8 cellular contexts compared by ENCODE assay signal in genomic region chr1:247210386-247211117, GRCh38. TPM values are rescaled to one million over a fixed set of nuclear protein-coding genes. Genes with fewer than 3 reads are reported as not detected.
DNase-seq lines count a peak whose midpoint lies in the region; ATAC-seq, FAIRE-seq and TF ChIP-seq lines count a peak whose summit lies in the region.

No MANE protein-coding gene starts in this region.

- peaks cover 3 to 44% of the 10 kb centered on the region in 2 experiments; a peak in 3 of 4 replicates for H3K79me2 ChIP-seq in H1 (ENCODE audit: control insufficient read depth in 1 of 2, insufficient read depth in 2 of 2, low read length in 2 of 2)

- H2BK15ac ChIP-seq in H1 (ENCODE audit: low read length), result no peak overlapping the region
- H2BK15ac ChIP-seq in mesenchymal stem cell (ENCODE audit: low read depth, poor library complexity, severe bottlenecking), result peak overlapping the region; percentile 41

- TF ChIP-seq POLR2A in H1 (IDR thresholded peaks at IDR 0.05; ENCODE audit: control extremely low read depth in 1 of 2, low read depth in 2 of 2, low read length in 2 of 2), result peak in 1 of 2 experiments; percentile 77; a peak in 2 of 3 replicates

- H3K4me1 ChIP-seq in H1 (replicated peaks in 1 of 4; ENCODE audit: control insufficient read depth in 3 of 4, insufficient read depth in 4 of 4, low read length in 3 of 4) (peaks cover 2 to 6% (median 4%) of the 10 kb centered on the region in 4 experiments; a peak in 4 of 7 replicates), mesenchymal stem cell (ENCODE audit: control insufficient read depth, insufficient read depth, low read depth, low read length) (peaks cover 12% of the 10 kb centered on the region)

- CTCF ChIA-PET in H1 (lab: Charles Lee; ENCODE audit: partially characterized antibody), result interaction anchor here (1.0 to 2.0 kb wide), 2 partner anchors 13 to 27 kb away, joined by 3 to 5 read pairs; no protein-coding TSS in a partner anchor

- peak; percentile 92 for ATAC-seq in GM21360 (IDR thresholded peaks at IDR 0.05; ENCODE audit: unreplicated experiment)

- no peak for TF ChIP-seq EP300 in H1 (IDR thresholded peaks at IDR 0.05; ENCODE audit: borderline replicate concordance in 1 of 2, low read depth in 2 of 2, low read length in 2 of 2)

- no peak overlapping the region for H3K4ac ChIP-seq in H1 (replicated peaks; ENCODE audit: insufficient read length, low read depth, low read length)
- peak overlapping the region; percentile 7 to 82 for H3K4ac ChIP-seq in mesenchymal stem cell (ENCODE audit: low read depth in 1 of 2, low read length in 2 of 2)

- POLR2A ChIA-PET in H1 (lab: Charles Lee; ENCODE audit: partially characterized antibody), result interaction anchor here (1.1 to 1.2 kb wide), 2 partner anchors 12 to 106 kb away, joined by 3 to 4 read pairs; partner anchors contain the start of gene ZNF669

- peak overlapping the region; percentile 75; the same call in 1 of the 2 replicates for H4K8ac ChIP-seq in H1 (ENCODE audit: extremely low read depth, insufficient read depth, low read length)
- peak overlapping the region; percentile 79 for H4K8ac ChIP-seq in mesenchymal stem cell (ENCODE audit: low read length)

- no peak overlapping the region for H3K27ac ChIP-seq in H1 (ENCODE audit: low read depth, low read length)
- peak overlapping the region; percentile 64 for H3K27ac ChIP-seq in mesenchymal stem cell (ENCODE audit: low read length, poor library complexity, severe bottlenecking)

- TF ChIP-seq CTCF in H1 (IDR thresholded peaks at IDR 0.05; ENCODE audit: control extremely low read depth in 1 of 3, insufficient read depth in 1 of 3, low read depth in 1 of 3, low read length in 3 of 3), result no peak

- H3K18ac ChIP-seq in H1 (ENCODE audit: extremely low read depth, low read length) (peak overlapping the region; percentile 6; the same call in 1 of the 2 replicates), mesenchymal stem cell (ENCODE audit: low read depth in 1 of 2, low read length in 2 of 2) (peak overlapping the region; percentile 80 to 82)

- no peak overlapping the region for H2BK20ac ChIP-seq in H1 (ENCODE audit: low read length)

- H3K4me2 ChIP-seq in H1 (ENCODE audit: insufficient read depth in 1 of 2, low read depth in 2 of 2, low read length in 2 of 2) (peak overlapping the region; percentile 69 to 83), mesenchymal stem cell (ENCODE audit: low read length, poor library complexity, severe bottlenecking) (peak overlapping the region; percentile 94)

- peak; percentile 92 for DNase-seq in COLO829 (ENCODE audit: low spot score)
- DNase-seq in HT-29 (ENCODE audit: low spot score), result peak; percentile 97
- DNase-seq in NK-92 treated with Interleukin-12 subunit alpha and Interleukin-12 subunit beta, amount 100 ng/mL, for 24 hours (lab: John Stamatoyannopoulos, UW), result peak; percentile 94
- DNase-seq in activated CD8-positive, alpha-beta memory T cell treated with anti-CD3 and anti-CD28 coated beads for 4 hours (ENCODE audit: low read depth in 2 of 2), result peak; percentile 88 to 89
- DNase-seq in H1 (ENCODE audit: low read depth in 1 of 2, low spot score in 2 of 2), result peak; percentile 85 to 98
- DNase-seq in mesenchymal stem cell, result peak; percentile 93
- DNase-seq in stimulated activated CD8-positive, alpha-beta memory T cell treated with anti-CD3 and anti-CD28 coated beads, Interleukin-12 subunit alpha, Interleukin-12 subunit beta, amount 100 ng/mL, for 24 hours (ENCODE audit: extremely low read depth), result peak; percentile 93

- H3K23me2 ChIP-seq in H1 (ENCODE audit: low read depth, low read length), result no peaks in the 10 kb centered on the region

- no peaks in the 10 kb centered on the region for H3K9me3 ChIP-seq in H1 (ENCODE audit: insufficient read depth in 2 of 2, low read depth in 1 of 2, low read length in 1 of 2)
- H3K9me3 ChIP-seq in mesenchymal stem cell (ENCODE audit: control insufficient read depth, low read length), result peaks cover 6% of the 10 kb centered on the region

- H4K5ac ChIP-seq in H1 (ENCODE audit: insufficient read length, low read depth, low read length), result peak overlapping the region; percentile 54

- no peak overlapping the region for H3K56ac ChIP-seq in H1 (replicated peaks; ENCODE audit: insufficient read length, low read depth, low read length)

- H2AK5ac ChIP-seq in H1 (ENCODE audit: low read depth, low read length) (no peak overlapping the region), mesenchymal stem cell (ENCODE audit: low read length, severe bottlenecking) (no peak overlapping the region)

- H2AFZ ChIP-seq in H1 (ENCODE audit: low read length) (peak overlapping the region; percentile 55; the same call in 1 of the 2 replicates), mesenchymal stem cell (ENCODE audit: low read depth, low read length) (peak overlapping the region; percentile 95)

- H2BK120ac ChIP-seq in H1 (replicated peaks; ENCODE audit: low read depth, low read length) (no peak overlapping the region), mesenchymal stem cell (ENCODE audit: low read depth, low read length) (no peak overlapping the region)

- H3K4me3 ChIP-seq in H1 (ENCODE audit: extremely low read depth in 1 of 4, insufficient read depth in 2 of 4, low read depth in 3 of 4, low read length in 4 of 4), result peak overlapping the region; percentile 74 to 97 (median 79)
- H3K4me3 ChIP-seq in mesenchymal stem cell (ENCODE audit: insufficient read depth in 1 of 2, low read depth in 1 of 2, low read length in 2 of 2), result peak overlapping the region; percentile 94

- FAIRE-seq in H1 (lab: Jason Lieb, UNC), result no peak

- H4K91ac ChIP-seq in H1 (replicated peaks; ENCODE audit: insufficient read length, low read length) (peak overlapping the region; percentile 44), mesenchymal stem cell (ENCODE audit: low read length) (peak overlapping the region; percentile 7)

- no peaks in the 10 kb centered on the region for H3K27me3 ChIP-seq in H1 (replicated peaks in 1 of 4; ENCODE audit: control insufficient read depth in 3 of 4, extremely low read depth in 1 of 4, insufficient read depth in 3 of 4, low read length in 3 of 4)
- H3K27me3 ChIP-seq in mesenchymal stem cell (ENCODE audit: control insufficient read depth in 1 of 2, insufficient read depth in 1 of 2, low read length in 2 of 2), result no peaks in the 10 kb centered on the region

- no peaks in the 10 kb centered on the region for H3K36me3 ChIP-seq in H1 (ENCODE audit: control insufficient read depth in 2 of 4, insufficient read depth in 4 of 4, low read length in 3 of 4)
- H3K36me3 ChIP-seq in mesenchymal stem cell (ENCODE audit: control insufficient read depth in 1 of 2, insufficient read depth in 2 of 2, low read depth in 1 of 2, low read length in 2 of 2), result peaks cover 11 to 13% of the 10 kb centered on the region in 2 experiments

- no peak overlapping the region for H3K23ac ChIP-seq in H1 (ENCODE audit: insufficient read length)
- no peak overlapping the region for H3K23ac ChIP-seq in mesenchymal stem cell (ENCODE audit: low read length in 2 of 2)

- H2BK12ac ChIP-seq in H1 (ENCODE audit: low read depth, low read length) (no peak overlapping the region), mesenchymal stem cell (ENCODE audit: low read length in 2 of 2) (no peak overlapping the region)

- H3K14ac ChIP-seq in H1 (ENCODE audit: insufficient read length) (no peak overlapping the region), mesenchymal stem cell (ENCODE audit: low read length in 2 of 2) (no peak overlapping the region)

- TF ChIP-seq RAD21 in H1 (IDR thresholded peaks at IDR 0.05 in 1 of 2, conservative IDR thresholded peaks at IDR 0.05 in 1 of 2; ENCODE audit: low read depth in 2 of 2, low read length in 2 of 2), result no peak

- peak overlapping the region; percentile 58 to 91 (median 74) for H3K9ac ChIP-seq in H1 (replicated peaks in 1 of 4; ENCODE audit: extremely low read depth in 1 of 4, low read depth in 3 of 4, low read length in 3 of 4)
- peak overlapping the region; percentile 95 for H3K9ac ChIP-seq in mesenchymal stem cell (ENCODE audit: low read length)

- H4K20me1 ChIP-seq in H1 (replicated peaks in 1 of 2; ENCODE audit: control insufficient read depth in 1 of 2, insufficient read depth in 2 of 2, low read length in 2 of 2), result peaks cover 0 to 4% of the 10 kb centered on the region in 2 experiments

- WGBS in H1 (ENCODE audit: extremely low coverage in 1 of 2, insufficient coverage in 1 of 2, insufficient read length in 1 of 2, insufficient replicate concordance in 2 of 2, low coverage in 1 of 2, low lambda C conversion rate in 2 of 2, missing lambda C conversion rate in 1 of 2), 2 experiments, result 1% methylated on average over 42 of the region's 49 CpGs; no CpG with 5 or more reads in 1 of the 2 experiments
- under 1% methylated on average over 48 of the region's 49 CpGs for WGBS in mesenchymal stem cell

- H2BK5ac ChIP-seq in H1 (ENCODE audit: low read depth, low read length) (peak overlapping the region; percentile 21; the same call in 1 of the 2 replicates), mesenchymal stem cell (ENCODE audit: low read depth, low read length, poor library complexity, severe bottlenecking) (no peak overlapping the region)

- peaks cover 7% of the 10 kb centered on the region for H3K79me1 ChIP-seq in H1 (ENCODE audit: low read depth, low read length)
- peaks cover 8% of the 10 kb centered on the region for H3K79me1 ChIP-seq in mesenchymal stem cell (replicated peaks; ENCODE audit: low read length, poor library complexity, severe bottlenecking)

RNA-seq across cellular contexts. Expression of gene ZNF124, which starts 38.7 kb away (rescaled TPM):
- 6.4 and 8.0 TPM in 2 replicates for total RNA-seq in HT-29 (2014; rRNA removed; shearing (Covaris generic))
- total RNA-seq in H1 (2021; fragmentation: NEBNext Ultra II Directional; extraction: Animal tissue kit (Norgen Biotek cat#: 25700)), result 35.6 and 39.9 TPM in 2 replicates
- polyA plus RNA-seq in H1 (2011; rRNA removed), result 3.6 and 4.6 TPM in 2 replicates
- polyA plus RNA-seq in H1 (2011; cell fraction: cytosol; rRNA removed), result 7.7 TPM
- 6.3 TPM for polyA plus RNA-seq in H1 (2011; cell fraction: nucleus; rRNA removed)
- 6.2 to 11.4 TPM (median 8.8 TPM) in 4 replicates for polyA plus RNA-seq in H1 (2012, experiment 1 of 2)
- polyA plus RNA-seq in H1 (2012, experiment 2 of 2), result 0.97 TPM
- 14.6 TPM for polyA plus RNA-seq in H1 (2013, experiment 1 of 2)
- 13.8 TPM for polyA plus RNA-seq in H1 (2013, experiment 2 of 2)
- 40.8 and 66.4 TPM in 2 replicates for polyA minus RNA-seq in H1 (2011; rRNA and poly(A)+ RNA removed)
- 16.7 TPM for polyA minus RNA-seq in H1 (2011; cell fraction: cytosol; rRNA and poly(A)+ RNA removed)
- polyA minus RNA-seq in H1 (2011; cell fraction: nucleus; rRNA and poly(A)+ RNA removed), result 119 TPM
- polyA plus RNA-seq in mesenchymal stem cell (2013, experiment 1 of 2), result 3.6 TPM
- 4.1 TPM for polyA plus RNA-seq in mesenchymal stem cell (2013, experiment 2 of 2)

RNA-seq across cellular contexts. Expression of gene VN1R5, which starts 45.3 kb away (rescaled TPM):
- total RNA-seq in HT-29 (2014; rRNA removed; shearing (Covaris generic)), result not detected in 2 replicates
- total RNA-seq in H1 (2021; fragmentation: NEBNext Ultra II Directional; extraction: Animal tissue kit (Norgen Biotek cat#: 25700)), result not detected in 2 replicates
- polyA plus RNA-seq in H1 (2011; rRNA removed), result not detected in 2 replicates
- not detected for polyA plus RNA-seq in H1 (2011; cell fraction: cytosol; rRNA removed)
- not detected for polyA plus RNA-seq in H1 (2011; cell fraction: nucleus; rRNA removed)
- not detected in 4 replicates for polyA plus RNA-seq in H1 (2012, experiment 1 of 2)
- not detected for polyA plus RNA-seq in H1 (2012, experiment 2 of 2)
- not detected for polyA plus RNA-seq in H1 (2013, experiment 1 of 2)
- polyA plus RNA-seq in H1 (2013, experiment 2 of 2), result not detected
- not detected in 2 replicates for polyA minus RNA-seq in H1 (2011; rRNA and poly(A)+ RNA removed)
- polyA minus RNA-seq in H1 (2011; cell fraction: cytosol; rRNA and poly(A)+ RNA removed), result not detected
- polyA minus RNA-seq in H1 (2011; cell fraction: nucleus; rRNA and poly(A)+ RNA removed), result not detected
- not detected for polyA plus RNA-seq in mesenchymal stem cell (2013, experiment 1 of 2)
- not detected for polyA plus RNA-seq in mesenchymal stem cell (2013, experiment 2 of 2)
